8 cellular contexts compared by ENCODE assay signal in the genomic region with DNA sequence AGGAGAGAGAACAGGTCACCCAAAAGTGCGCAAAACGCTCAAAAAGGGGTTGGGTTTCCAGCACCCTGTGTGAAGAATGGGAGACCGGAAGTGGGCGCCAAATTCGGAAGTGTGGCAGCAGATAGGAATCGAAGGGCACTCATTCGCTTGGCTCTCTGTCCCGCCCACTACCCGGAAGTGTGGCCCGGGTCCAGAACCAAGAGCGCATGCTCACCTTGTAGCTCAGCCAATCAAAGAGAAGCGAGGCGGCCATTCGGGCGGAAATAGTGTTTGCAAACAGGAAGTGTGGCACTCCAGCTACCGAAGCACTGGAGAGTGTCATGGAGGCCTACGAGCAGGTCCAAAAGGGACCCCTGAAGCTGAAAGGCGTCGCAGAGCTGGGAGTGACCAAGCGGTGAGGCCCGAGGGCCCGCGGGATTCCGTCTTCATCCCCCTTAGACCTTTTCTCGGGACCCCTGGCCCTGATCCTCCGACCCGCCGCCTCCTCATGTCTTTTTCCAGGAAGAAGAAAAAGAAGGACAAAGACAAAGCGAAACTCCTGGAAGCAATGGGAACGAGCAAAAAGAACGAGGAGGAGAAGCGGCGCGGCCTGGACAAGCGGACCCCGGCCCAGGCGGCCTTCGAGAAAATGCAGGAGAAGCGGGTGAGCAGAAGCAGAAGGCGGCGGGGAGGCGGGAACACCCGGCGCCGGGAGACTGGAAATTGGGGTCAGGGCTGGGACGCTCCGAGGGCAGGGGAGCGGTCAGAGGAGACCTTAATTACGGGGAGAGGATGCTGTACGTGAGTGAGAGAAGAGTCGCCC. TPM values are rescaled to one million over a fixed set of nuclear protein-coding genes. Genes with fewer than 3 reads are reported as not detected.
A peak's percentile ranks its signal among the peaks of the same experiment; 100 is the strongest.
DNase-seq lines count a peak whose midpoint lies in the region; ATAC-seq and TF ChIP-seq lines count a peak whose summit lies in the region.

TSS of gene FAM32A (plus strand) at position 288 of the 802 bp plus-strand sequence. CDS start at position 321, 33 bp downstream.

- peak within 1 kb of the TSS; percentile 76 for H3K4me2 ChIP-seq in mesenchymal stem cell (ENCODE audit: low read length, poor library complexity, severe bottlenecking)

- H3K9me3 ChIP-seq in Caco-2 (no peaks in the 10 kb centered on the region), NT2/D1 (ENCODE audit: insufficient read depth, low read length) (no peaks in the 10 kb centered on the region), endocrine pancreas (ENCODE audit: control insufficient read depth, low read length) (no peaks in the 10 kb centered on the region), mesenchymal stem cell (ENCODE audit: control insufficient read depth, low read length) (no peaks in the 10 kb centered on the region)

- POLR2A ChIA-PET in Caco-2 (lab: Charles Lee): interaction anchor here (0.7 to 1.8 kb wide), 11 partner anchors 12 to 348 kb away, joined by 3 to 28 read pairs (median 7); partner anchors contain the start of genes AP1M1 and TPM4

- H3K27ac Mint-ChIP-seq in Caco-2 (ENCODE audit: unreplicated experiment): peak within 1 kb of the TSS; percentile 99
- H3K27ac Mint-ChIP-seq in activated CD8-positive, alpha-beta memory T cell treated with anti-CD3 and anti-CD28 coated beads, Interleukin-2, amount 10 ng/mL, durations not matched to agents 7 days and 5 days: peak within 1 kb of the TSS; percentile 96

- H3K4ac ChIP-seq in mesenchymal stem cell (ENCODE audit: low read depth in 1 of 2, low read length in 2 of 2): peak within 1 kb of the TSS; percentile 77 to 97

- CTCF ChIA-PET in Caco-2 (lab: Charles Lee): interaction anchor here (0.5 to 2.7 kb wide), 21 partner anchors 10 to 349 kb away, joined by 3 to 19 read pairs (median 4); partner anchors contain the start of genes AP1M1, RAB8A and TPM4
- CTCF ChIA-PET in activated CD8-positive, alpha-beta memory T cell treated with anti-CD3 and anti-CD28 coated beads, Interleukin-2, amount 10 ng/mL, durations not matched to agents 7 days and 5 days (lab: Charles Lee): interaction anchor here (0.6 to 3.8 kb wide), 35 partner anchors 9 to 556 kb away, joined by 3 to 37 read pairs (median 4); partner anchors contain the start of genes AP1M1, RAB8A and TPM4

- peaks cover 10% of the 10 kb centered on the region for H3K4me1 Mint-ChIP-seq in Caco-2 (ENCODE audit: low read depth, unreplicated experiment)
- peaks cover 38% of the 10 kb centered on the region for H3K4me1 Mint-ChIP-seq in activated CD8-positive, alpha-beta memory T cell treated with anti-CD3 and anti-CD28 coated beads, Interleukin-2, amount 10 ng/mL, durations not matched to agents 7 days and 5 days

- peak; percentile 93 for ATAC-seq in GM21381 (IDR thresholded peaks at IDR 0.05; ENCODE audit: unreplicated experiment)
- peak; percentile 97 for ATAC-seq in activated CD8-positive, alpha-beta memory T cell treated with anti-CD3 and anti-CD28 coated beads, Interleukin-2, amount 10 ng/mL, durations not matched to agents 7 days and 5 days

- under 1% methylated on average over 48 of the region's 51 CpGs for WGBS in mesenchymal stem cell

- peak within 1 kb of the TSS; percentile 70 to 95 for H3K14ac ChIP-seq in mesenchymal stem cell (ENCODE audit: low read length in 2 of 2)

- peak within 1 kb of the TSS; percentile 99 for H4K8ac ChIP-seq in mesenchymal stem cell (ENCODE audit: low read length)

- no peaks in the 10 kb centered on the region for H3K27me3 Mint-ChIP-seq in Caco-2 (ENCODE audit: insufficient read depth, unreplicated experiment)
- H3K27me3 Mint-ChIP-seq in activated CD8-positive, alpha-beta memory T cell treated with anti-CD3 and anti-CD28 coated beads, Interleukin-2, amount 10 ng/mL, durations not matched to agents 7 days and 5 days: no peaks in the 10 kb centered on the region

- intact Hi-C loops in Caco-2 (cut with micrococcal nuclease; ENCODE audit: unreplicated experiment): loop anchor here (2.0 to 10.0 kb wide), 2 partner anchors 161 to 351 kb away; no protein-coding TSS in a partner anchor

- H2BK12ac ChIP-seq in mesenchymal stem cell (ENCODE audit: low read length in 2 of 2): peak within 1 kb of the TSS; percentile 11 to 15

- H2BK120ac ChIP-seq in mesenchymal stem cell (ENCODE audit: low read depth, low read length): peak within 1 kb of the TSS; percentile 75

- H3K4me3 ChIP-seq in Caco-2 (ENCODE audit: low read depth, low read length): peak within 1 kb of the TSS; percentile 80
- H3K4me3 ChIP-seq in NT2/D1 (ENCODE audit: insufficient read length, low read depth): peak within 1 kb of the TSS; percentile 99
- H3K4me3 ChIP-seq in endocrine pancreas (ENCODE audit: control insufficient read depth, insufficient read depth, low read length): peak within 1 kb of the TSS; percentile 62
- H3K4me3 ChIP-seq in mesenchymal stem cell (ENCODE audit: insufficient read depth in 1 of 2, low read depth in 1 of 2, low read length in 2 of 2): peak within 1 kb of the TSS; percentile 91 to 99

- H3K18ac ChIP-seq in mesenchymal stem cell (ENCODE audit: low read depth in 1 of 2, low read length in 2 of 2): peak within 1 kb of the TSS; percentile 86 to 92

- peaks cover 55% of the 10 kb centered on the region for H3K36me3 Mint-ChIP-seq in Caco-2 (ENCODE audit: insufficient read depth, unreplicated experiment)
- H3K36me3 Mint-ChIP-seq in activated CD8-positive, alpha-beta memory T cell treated with anti-CD3 and anti-CD28 coated beads, Interleukin-2, amount 10 ng/mL, durations not matched to agents 7 days and 5 days: peaks cover 23% of the 10 kb centered on the region

- no peaks in the 10 kb centered on the region for H3K9me3 Mint-ChIP-seq in Caco-2 (ENCODE audit: unreplicated experiment)
- no peaks in the 10 kb centered on the region for H3K9me3 Mint-ChIP-seq in activated CD8-positive, alpha-beta memory T cell treated with anti-CD3 and anti-CD28 coated beads, Interleukin-2, amount 10 ng/mL, durations not matched to agents 7 days and 5 days (ENCODE audit: low read depth)

- H3K27ac ChIP-seq in mesenchymal stem cell (ENCODE audit: low read length, poor library complexity, severe bottlenecking): peak within 1 kb of the TSS; percentile 76

- no peak within 1 kb of the TSS for H2BK15ac ChIP-seq in mesenchymal stem cell (ENCODE audit: low read depth, poor library complexity, severe bottlenecking)

- no peak within 1 kb of the TSS for H3K23ac ChIP-seq in mesenchymal stem cell (ENCODE audit: low read length in 2 of 2)

- peak within 1 kb of the TSS; percentile 95 for H2AK5ac ChIP-seq in mesenchymal stem cell (ENCODE audit: low read length, severe bottlenecking)

- peak within 1 kb of the TSS; percentile 10 for H2BK5ac ChIP-seq in mesenchymal stem cell (ENCODE audit: low read depth, low read length, poor library complexity, severe bottlenecking)

- peaks cover 27% of the 10 kb centered on the region for H3K79me1 ChIP-seq in mesenchymal stem cell (replicated peaks; ENCODE audit: low read length, poor library complexity, severe bottlenecking)

- no peaks in the 10 kb centered on the region for H3K27me3 ChIP-seq in Caco-2 (replicated peaks; ENCODE audit: control insufficient read depth, insufficient read depth, low read length)
- H3K27me3 ChIP-seq in NT2/D1 (ENCODE audit: insufficient read depth, insufficient read length): no peaks in the 10 kb centered on the region
- no peaks in the 10 kb centered on the region for H3K27me3 ChIP-seq in endocrine pancreas (ENCODE audit: control insufficient read depth, insufficient read depth, low read length)
- no peaks in the 10 kb centered on the region for H3K27me3 ChIP-seq in mesenchymal stem cell (ENCODE audit: control insufficient read depth in 1 of 2, insufficient read depth in 1 of 2, low read length in 2 of 2)

- H4K91ac ChIP-seq in mesenchymal stem cell (ENCODE audit: low read length): peak within 1 kb of the TSS; percentile 89

- DNase-seq in Caco-2: peak; percentile 98
- DNase-seq in HUDEP-2 (lab: John Stamatoyannopoulos, UW; ENCODE audit: unreplicated experiment in 76 of 76): peak; percentile 56 to 100 (median 100)
- peak; percentile 99 for DNase-seq in NT2/D1 (ENCODE audit: low read depth, low spot score)
- peak; percentile 100 for DNase-seq in activated CD8-positive, alpha-beta memory T cell treated with anti-CD3 and anti-CD28 coated beads, Interleukin-2, amount 10 ng/mL, durations not matched to agents 7 days and 5 days
- DNase-seq in mesenchymal stem cell: peak; percentile 99
- DNase-seq in stimulated activated CD8-positive, alpha-beta memory T cell treated with anti-CD3 and anti-CD28 coated beads, Interleukin-12 subunit alpha, Interleukin-12 subunit beta, amount 100 ng/mL, for 4 hours (ENCODE audit: low read depth): peak; percentile 96

- H3K9ac ChIP-seq in NT2/D1 (ENCODE audit: insufficient read length, low read depth) (peak within 1 kb of the TSS; percentile 96), endocrine pancreas (ENCODE audit: control insufficient read depth, insufficient read depth, low read length) (peak within 1 kb of the TSS; percentile 92), mesenchymal stem cell (ENCODE audit: low read length) (peak within 1 kb of the TSS; percentile 99)

- H3K4me1 ChIP-seq in Caco-2: peaks cover 22% of the 10 kb centered on the region
- no peaks in the 10 kb centered on the region for H3K4me1 ChIP-seq in NT2/D1 (ENCODE audit: insufficient read depth, insufficient read length)
- no peaks in the 10 kb centered on the region for H3K4me1 ChIP-seq in endocrine pancreas (ENCODE audit: control insufficient read depth, insufficient read depth, low read length)
- H3K4me1 ChIP-seq in mesenchymal stem cell (ENCODE audit: control insufficient read depth, insufficient read depth, low read depth, low read length): peaks cover 13% of the 10 kb centered on the region

- H3K4me3 Mint-ChIP-seq in Caco-2 (ENCODE audit: unreplicated experiment): peak within 1 kb of the TSS; percentile 100
- peak within 1 kb of the TSS; percentile 97 for H3K4me3 Mint-ChIP-seq in activated CD8-positive, alpha-beta memory T cell treated with anti-CD3 and anti-CD28 coated beads, Interleukin-2, amount 10 ng/mL, durations not matched to agents 7 days and 5 days

- BruUV-seq in Caco-2 (replicated peaks; lab: Mats Ljungman, UMichigan): no TSS peak

- H3K36me3 ChIP-seq in Caco-2 (ENCODE audit: control insufficient read depth, insufficient read depth, low read length) (peaks cover 11% of the 10 kb centered on the region), NT2/D1 (ENCODE audit: insufficient read depth, insufficient read length, low read length) (peaks cover 34% of the 10 kb centered on the region), endocrine pancreas (ENCODE audit: control insufficient read depth, insufficient read depth, low read length) (no peaks in the 10 kb centered on the region), mesenchymal stem cell (ENCODE audit: control insufficient read depth in 1 of 2, insufficient read depth in 2 of 2, low read depth in 1 of 2, low read length in 2 of 2) (peaks cover 28 to 30% of the 10 kb centered on the region in 2 experiments)

- peak in 1 of 2 experiments; percentile 14 for TF ChIP-seq CTCF in Caco-2 (IDR thresholded peaks at IDR 0.05; ENCODE audit: insufficient read depth in 1 of 2, low read depth in 1 of 2, low read length in 1 of 2, severe bottlenecking in 1 of 2, unreplicated experiment in 1 of 2)

- peak within 1 kb of the TSS; percentile 96 for H2AFZ ChIP-seq in mesenchymal stem cell (ENCODE audit: low read depth, low read length)

RNA-seq across cellular contexts. Expression of gene FAM32A, which starts in this region (rescaled TPM):
- 113 and 126 TPM in 2 replicates for total RNA-seq in Caco-2 (2022)
- 10 to 100 TPM; 64.6 to 72.0 TPM for total RNA-seq in activated CD8-positive, alpha-beta memory T cell treated with anti-CD3 and anti-CD28 coated beads, Interleukin-2, amount 10 ng/mL, durations not matched to agents 7 days and 5 days
- polyA plus RNA-seq in mesenchymal stem cell (2013, experiment 1 of 2): 93.0 TPM
- 93.3 TPM for polyA plus RNA-seq in mesenchymal stem cell (2013, experiment 2 of 2)

Comparison
In these comparisons a context has a peak if more than half of its experiments do, and no peak if none do; other contexts are left out.
1. Peak in every context shown above with its lines: DNase-seq, ATAC-seq, H3K4me3 ChIP-seq and H3K27ac ChIP-seq.